Comparison of ENCODE assay signal across 18 cellular contexts in genomic region chr4:110310795-110311194, GRCh38.
DNase-seq lines count a peak whose midpoint lies in the region; ATAC-seq and TF ChIP-seq lines count a peak whose summit lies in the region.
"Had no signal": no experiment of that assay in that cellular context is flagged by ENCODE, and none has a peak within 500 bp of the region (broad histone marks: within the 10 kb centered on the region; RNA-seq: fewer than 3 reads in every experiment).

No MANE protein-coding gene starts in this region.

- no TSS peak for BruUV-seq in PC-3 (replicated peaks; lab: Mats Ljungman, UMichigan)

- no peaks in the 10 kb centered on the region for H3K27me3 ChIP-seq in naive thymus-derived CD4-positive, alpha-beta T cell (ENCODE audit: control insufficient read depth in 2 of 2, insufficient read depth in 2 of 2, low read length in 2 of 2)
- no peaks in the 10 kb centered on the region for H3K27me3 ChIP-seq in PC-3 (ENCODE audit: low read length)
- H3K27me3 ChIP-seq: left lung, stomach had no signal

- no peak for TF ChIP-seq CTCF in NB4 (IDR thresholded peaks at IDR 0.05; ENCODE audit: low read depth, low read length)
- TF ChIP-seq CTCF in PC-3 (conservative IDR thresholded peaks at IDR 0.05; ENCODE audit: low read depth, low read length): no peak

- no peak overlapping the region for H3K4me3 Mint-ChIP-seq in naive thymus-derived CD4-positive, alpha-beta T cell
- H3K4me3 Mint-ChIP-seq: activated naive CD8-positive, alpha-beta T cell treated with anti-CD3 and anti-CD28 coated beads, Interleukin-2, amount 50 U/mL, for 24 hours; CD4-positive, alpha-beta memory T cell had no signal

- intact Hi-C loops in naive thymus-derived CD4-positive, alpha-beta T cell (cut with micrococcal nuclease): loop anchor here in 1 of 2 donors (2.0 kb wide), 1 partner anchor 306 kb away; no protein-coding TSS in a partner anchor
- intact Hi-C loops in PC-3 (cut with micrococcal nuclease): loop anchor here (10.0 kb wide), 1 partner anchor 204 kb away; no protein-coding TSS in a partner anchor
- intact Hi-C loops in sciatic nerve (cut with DNase I): no loop called here

- H3K36me3 ChIP-seq in naive thymus-derived CD4-positive, alpha-beta T cell (ENCODE audit: control insufficient read depth in 2 of 3, insufficient read depth in 3 of 3, low read length in 3 of 3): no peaks in the 10 kb centered on the region
- H3K36me3 ChIP-seq in PC-3 (ENCODE audit: low read depth, low read length): no peaks in the 10 kb centered on the region
- H3K36me3 ChIP-seq: left lung, stomach had no signal

- POLR2A ChIA-PET in naive thymus-derived CD4-positive, alpha-beta T cell (lab: Charles Lee): no interaction called here
- POLR2A ChIA-PET in PC-3 (lab: Charles Lee; ENCODE audit: unreplicated experiment): no interaction called here

- ATAC-seq in GM19035 (IDR thresholded peaks at IDR 0.05; ENCODE audit: unreplicated experiment) (peak; percentile 50), HG02884 (IDR thresholded peaks at IDR 0.05; ENCODE audit: unreplicated experiment) (peak; percentile 69), PC-3 (no peak), sciatic nerve (no peak)
- ATAC-seq in naive thymus-derived CD4-positive, alpha-beta T cell: peak; percentile 72
- ATAC-seq: activated naive CD8-positive, alpha-beta T cell treated with anti-CD3 and anti-CD28 coated beads, Interleukin-2, amount 50 U/mL, for 24 hours; left lung had no signal

- no peak overlapping the region for H3K27ac ChIP-seq in naive thymus-derived CD4-positive, alpha-beta T cell (ENCODE audit: low read depth, low read length)
- no peak overlapping the region for H3K27ac ChIP-seq in PC-3 (ENCODE audit: low read length)
- H3K27ac ChIP-seq: left lung, stomach had no signal

- no peaks in the 10 kb centered on the region for H4K20me1 ChIP-seq in PC-3 (ENCODE audit: low read length)

- no peaks in the 10 kb centered on the region for H3F3A ChIP-seq in PC-3 (ENCODE audit: low read length, unreplicated experiment)

- peak overlapping the region in 1 of 9 donors; percentile 33 for H3K27ac Mint-ChIP-seq in naive thymus-derived CD4-positive, alpha-beta T cell
- H3K27ac Mint-ChIP-seq: activated naive CD8-positive, alpha-beta T cell treated with anti-CD3 and anti-CD28 coated beads, Interleukin-2, amount 50 U/mL, for 24 hours; CD4-positive, alpha-beta memory T cell had no signal

- no peak for TF ChIP-seq POLR2A in NB4 (IDR thresholded peaks at IDR 0.05; ENCODE audit: extremely low read depth, insufficient read length)

- H3K79me2 ChIP-seq in PC-3 (ENCODE audit: low read length): no peaks in the 10 kb centered on the region

- H3K4me1 ChIP-seq in naive thymus-derived CD4-positive, alpha-beta T cell (ENCODE audit: control insufficient read depth in 2 of 2, insufficient read depth in 2 of 2, low read length in 2 of 2): no peaks in the 10 kb centered on the region
- no peaks in the 10 kb centered on the region for H3K4me1 ChIP-seq in PC-3 (ENCODE audit: insufficient read depth, low read length)
- H3K4me1 ChIP-seq: left lung, stomach had no signal

- H3K4me1 Mint-ChIP-seq in naive thymus-derived CD4-positive, alpha-beta T cell: no peaks in the 10 kb centered on the region
- H3K4me1 Mint-ChIP-seq: activated naive CD8-positive, alpha-beta T cell treated with anti-CD3 and anti-CD28 coated beads, Interleukin-2, amount 50 U/mL, for 24 hours had no signal

- no peak overlapping the region for H3K4me3 ChIP-seq in NB4 (ENCODE audit: low read depth, low read length)
- no peak overlapping the region for H3K4me3 ChIP-seq in naive thymus-derived CD4-positive, alpha-beta T cell (ENCODE audit: low read length)
- H3K4me3 ChIP-seq in PC-3 (ENCODE audit: low read length): no peak overlapping the region
- H3K4me3 ChIP-seq: left lung, SK-N-MC, stomach had no signal

- H3K27me3 Mint-ChIP-seq in naive thymus-derived CD4-positive, alpha-beta T cell: peaks cover 10 to 25% (median 18%) of the 10 kb centered on the region in 5 donors

- no peaks in the 10 kb centered on the region for H3K9me3 Mint-ChIP-seq in naive thymus-derived CD4-positive, alpha-beta T cell
- H3K9me3 Mint-ChIP-seq: activated naive CD8-positive, alpha-beta T cell treated with anti-CD3 and anti-CD28 coated beads, Interleukin-2, amount 50 U/mL, for 24 hours; CD4-positive, alpha-beta memory T cell had no signal

- DNase-seq in NB4 (ENCODE audit: low read depth): peak; percentile 56
- no peak for DNase-seq in naive thymus-derived CD4-positive, alpha-beta T cell
- DNase-seq in NCI-H1694 treated with DMSO at 0.1 percent for 48 hours (lab: John Stamatoyannopoulos, UW): no peak
- no peak for DNase-seq in inferior parietal cortex (ENCODE audit: extremely low spot score)
- no peak for DNase-seq in PC-3
- DNase-seq in sciatic nerve (ENCODE audit: low spot score): no peak
- DNase-seq: activated CD4-positive, alpha-beta T cell treated with anti-CD3 and anti-CD28 coated beads, Interleukin-2, amount 50 U/mL, for 48 hours; activated naive CD8-positive, alpha-beta T cell treated with anti-CD3 and anti-CD28 coated beads, Interleukin-2, amount 50 U/mL, for 24 hours; CD4-positive, alpha-beta memory T cell; dermis blood vessel endothelial cell; GOT3; left lung; NCI-H2107; nucleus accumbens; stomach had no signal

- H3K4me2 ChIP-seq in PC-3 (ENCODE audit: low read length): no peak overlapping the region

- no peak overlapping the region for H2AFZ ChIP-seq in PC-3 (ENCODE audit: low read length)

- CTCF ChIA-PET in naive thymus-derived CD4-positive, alpha-beta T cell (lab: Charles Lee): no interaction called here
- CTCF ChIA-PET in PC-3 (lab: Charles Lee): no interaction called here

- no peak overlapping the region for H3K9ac ChIP-seq in PC-3 (ENCODE audit: low read length)

- no peaks in the 10 kb centered on the region for H3K36me3 Mint-ChIP-seq in naive thymus-derived CD4-positive, alpha-beta T cell
- H3K36me3 Mint-ChIP-seq: CD4-positive, alpha-beta memory T cell had no signal

- no peaks in the 10 kb centered on the region for H3K9me3 ChIP-seq in naive thymus-derived CD4-positive, alpha-beta T cell (ENCODE audit: control insufficient read depth in 2 of 3, low read length in 3 of 3)
- H3K9me3 ChIP-seq in PC-3 (ENCODE audit: low read length): no peaks in the 10 kb centered on the region
- H3K9me3 ChIP-seq: left lung, stomach had no signal

- no peaks in the 10 kb centered on the region for H3K9me2 ChIP-seq in PC-3 (replicated peaks; ENCODE audit: low read length)

Comparison
In these comparisons a context has a peak if more than half of its experiments do, and no peak if none do; other contexts are left out.
1. ATAC-seq: peak in GM19035 (single experiment), HG02884 (single experiment) and naive thymus-derived CD4-positive, alpha-beta T cell (single experiment); none in PC-3 (single experiment) and sciatic nerve (single experiment).